In the genomic region with DNA sequence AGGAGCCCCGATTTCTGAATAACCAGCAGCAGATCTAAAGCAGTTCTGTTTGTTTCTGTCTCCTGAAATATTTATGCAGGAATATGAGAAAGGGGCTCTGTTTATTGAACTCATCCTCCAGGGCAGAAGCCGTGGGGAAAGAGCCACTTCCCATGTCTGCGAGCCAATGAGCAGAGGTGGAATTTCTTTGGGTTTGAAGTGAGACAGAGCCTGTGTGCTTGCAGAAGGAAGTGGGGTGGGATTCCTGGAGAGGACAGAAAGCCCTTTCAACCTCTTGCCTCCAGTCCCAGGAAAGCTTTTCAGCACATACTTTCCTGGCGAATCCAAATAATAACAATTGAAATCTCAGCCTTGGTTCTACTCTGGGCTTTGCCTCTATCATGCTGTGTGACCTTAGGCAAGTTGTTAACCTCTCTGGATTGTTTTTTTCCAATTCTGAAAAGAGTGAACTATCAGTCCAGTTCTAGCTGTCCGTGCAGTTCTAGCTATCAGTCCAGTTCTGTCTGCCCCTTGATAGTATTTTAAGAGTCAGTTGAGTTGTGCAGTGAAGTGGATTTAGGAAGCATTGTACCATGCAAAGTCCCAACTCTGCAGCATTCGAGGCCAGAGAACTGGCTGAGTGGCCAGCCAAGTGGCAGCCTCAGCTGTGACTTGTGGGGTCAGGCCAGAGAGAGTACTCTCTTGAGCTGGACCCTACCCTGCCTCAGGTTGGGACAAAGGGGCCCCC, we compare ENCODE assay signal across 30 cellular contexts. TPM values are rescaled to one million over a fixed set of nuclear protein-coding genes. Genes with fewer than 3 reads are reported as not detected.
A peak's percentile ranks its signal among the peaks of the same experiment; 100 is the strongest.
DNase-seq lines count a peak whose midpoint lies in the region; ATAC-seq and TF ChIP-seq lines count a peak whose summit lies in the region.
"Had no signal": no experiment of that assay in that cellular context is flagged by ENCODE, and none has a peak within 500 bp of the region (broad histone marks: within the 10 kb centered on the region; RNA-seq: fewer than 3 reads in every experiment).

No MANE protein-coding gene starts in this region.

- H3K4me3 ChIP-seq in HEK293 (ENCODE audit: low read depth, low read length): no peak overlapping the region
- H3K4me3 ChIP-seq: ovary, PC-9, tibial artery, vagina had no signal

- H3K4me1 ChIP-seq in HEK293 (ENCODE audit: control insufficient read depth, insufficient read depth, low read length): peaks cover 2% of the 10 kb centered on the region; the same call in 1 of the 2 replicates

- CTCF ChIA-PET in HEK293 (lab: Yijun Ruan, JAX): interaction anchor here (0.6 to 1.4 kb wide), 2 partner anchors 35 to 689 kb away, joined by 3 to 6 read pairs; no protein-coding TSS in a partner anchor

- no peaks in the 10 kb centered on the region for H3K36me3 ChIP-seq in HEK293 (ENCODE audit: control insufficient read depth in 2 of 2, insufficient read depth in 1 of 2, low read length in 2 of 2)
- H3K36me3 ChIP-seq: ovary, tibial artery, vagina had no signal

- DNase-seq in brain pericyte (ENCODE audit: low read depth, low spot score) (peak; percentile 71), foreskin melanocyte (peak; percentile 74), posterior vena cava (ENCODE audit: low spot score) (peak; percentile 29), COLO668 (lab: John Stamatoyannopoulos, UW; ENCODE audit: unreplicated experiment) (no peak)
- DNase-seq: ACHN; activated CD4-positive, alpha-beta T cell treated with anti-CD3 and anti-CD28 coated beads, Interleukin-2, amount 50 U/mL, for 48 hours; activated CD4-positive, CD25-positive, alpha-beta regulatory T cell treated with anti-CD3 and anti-CD28 coated beads, Interleukin-2, amount 50 U/mL, for 72 hours; activated T-cell treated with anti-CD3 and anti-CD28 coated beads, Interleukin-2, amount 50 U/mL, for 72 hours; CD8-positive, alpha-beta memory T cell; DMS153; effector CD4-positive, alpha-beta T cell; NCI-H1436 treated with DMSO at 0.1 percent for 48 hours; NCI-H2081 treated with DMSO at 0.1 percent for 48 hours; NCI-H2227 treated with DMSO at 0.1 percent for 48 hours; ovary; PC-9; small intestine; stimulated activated CD4-positive, alpha-beta T cell treated with anti-CD3 and anti-CD28 coated beads, Interleukin-2, amount 100 ng/mL, for 24 hours; stimulated activated CD8-positive, alpha-beta memory T cell treated with anti-CD3 and anti-CD28 coated beads, Interleukin-4, amount 100 ng/mL, for 48 hours; T-helper 2 cell; tibial artery had no signal

- H3K27ac ChIP-seq in HEK293 (ENCODE audit: extremely low read depth, low read depth, low read length): no peak overlapping the region
- H3K27ac ChIP-seq: epithelial cell of prostate, ovary, PC-9, tibial artery, vagina had no signal

- H3K9me3 ChIP-seq in HEK293 (ENCODE audit: control insufficient read depth, insufficient read depth, low read depth, low read length): no peaks in the 10 kb centered on the region
- H3K9me3 ChIP-seq: ovary, tibial artery, vagina had no signal

- POLR2A ChIA-PET in HEK293 (lab: Yijun Ruan, JAX): no interaction called here

- intact Hi-C loops in posterior vena cava (cut with DNase I): no loop called here

- no peak for TF ChIP-seq CTCF in HEK293 (tag by site-specific recombination; IDR thresholded peaks at IDR 0.05)

- TF ChIP-seq POLR2A in GM18505 (IDR thresholded peaks at IDR 0.05; ENCODE audit: borderline replicate concordance, extremely low read depth, insufficient read depth, insufficient read length): no peak

- ATAC-seq in GM18505 (IDR thresholded peaks at IDR 0.05; ENCODE audit: unreplicated experiment) (no peak), GM19452 (IDR thresholded peaks at IDR 0.05; ENCODE audit: unreplicated experiment) (no peak), HG03439 (IDR thresholded peaks at IDR 0.05; ENCODE audit: unreplicated experiment) (no peak)
- ATAC-seq: activated T-cell treated with anti-CD3 and anti-CD28 coated beads, Interleukin-2, amount 50 U/mL, for 72 hours; HCT116; naive thymus-derived CD8-positive, alpha-beta T cell; Right ventricle myocardium inferior had no signal

TF ChIP-seq in HEK293, 187 proteins besides CTCF, POLR2A, EP300 and RAD21:
- TF ChIP-seq ZNF768 (tag by site-specific recombination; IDR thresholded peaks at IDR 0.05) (peak; percentile 97), ZBTB21 (tag by site-specific recombination; IDR thresholded peaks at IDR 0.05) (no peak), WT1 (tag by site-specific recombination; IDR thresholded peaks at IDR 0.05) (no peak), ZNF600 (tag by site-specific recombination; IDR thresholded peaks at IDR 0.05) (no peak), ZNF211 (tag by site-specific recombination; IDR thresholded peaks at IDR 0.05; ENCODE audit: low read depth) (no peak), ZIC2 (tag by site-specific recombination; IDR thresholded peaks at IDR 0.05) (no peak), ZNF837 (tag by site-specific recombination; IDR thresholded peaks at IDR 0.05) (no peak), ZNF112 (tag by site-specific recombination; IDR thresholded peaks at IDR 0.05) (no peak)
- TF ChIP-seq, protein P1, sequence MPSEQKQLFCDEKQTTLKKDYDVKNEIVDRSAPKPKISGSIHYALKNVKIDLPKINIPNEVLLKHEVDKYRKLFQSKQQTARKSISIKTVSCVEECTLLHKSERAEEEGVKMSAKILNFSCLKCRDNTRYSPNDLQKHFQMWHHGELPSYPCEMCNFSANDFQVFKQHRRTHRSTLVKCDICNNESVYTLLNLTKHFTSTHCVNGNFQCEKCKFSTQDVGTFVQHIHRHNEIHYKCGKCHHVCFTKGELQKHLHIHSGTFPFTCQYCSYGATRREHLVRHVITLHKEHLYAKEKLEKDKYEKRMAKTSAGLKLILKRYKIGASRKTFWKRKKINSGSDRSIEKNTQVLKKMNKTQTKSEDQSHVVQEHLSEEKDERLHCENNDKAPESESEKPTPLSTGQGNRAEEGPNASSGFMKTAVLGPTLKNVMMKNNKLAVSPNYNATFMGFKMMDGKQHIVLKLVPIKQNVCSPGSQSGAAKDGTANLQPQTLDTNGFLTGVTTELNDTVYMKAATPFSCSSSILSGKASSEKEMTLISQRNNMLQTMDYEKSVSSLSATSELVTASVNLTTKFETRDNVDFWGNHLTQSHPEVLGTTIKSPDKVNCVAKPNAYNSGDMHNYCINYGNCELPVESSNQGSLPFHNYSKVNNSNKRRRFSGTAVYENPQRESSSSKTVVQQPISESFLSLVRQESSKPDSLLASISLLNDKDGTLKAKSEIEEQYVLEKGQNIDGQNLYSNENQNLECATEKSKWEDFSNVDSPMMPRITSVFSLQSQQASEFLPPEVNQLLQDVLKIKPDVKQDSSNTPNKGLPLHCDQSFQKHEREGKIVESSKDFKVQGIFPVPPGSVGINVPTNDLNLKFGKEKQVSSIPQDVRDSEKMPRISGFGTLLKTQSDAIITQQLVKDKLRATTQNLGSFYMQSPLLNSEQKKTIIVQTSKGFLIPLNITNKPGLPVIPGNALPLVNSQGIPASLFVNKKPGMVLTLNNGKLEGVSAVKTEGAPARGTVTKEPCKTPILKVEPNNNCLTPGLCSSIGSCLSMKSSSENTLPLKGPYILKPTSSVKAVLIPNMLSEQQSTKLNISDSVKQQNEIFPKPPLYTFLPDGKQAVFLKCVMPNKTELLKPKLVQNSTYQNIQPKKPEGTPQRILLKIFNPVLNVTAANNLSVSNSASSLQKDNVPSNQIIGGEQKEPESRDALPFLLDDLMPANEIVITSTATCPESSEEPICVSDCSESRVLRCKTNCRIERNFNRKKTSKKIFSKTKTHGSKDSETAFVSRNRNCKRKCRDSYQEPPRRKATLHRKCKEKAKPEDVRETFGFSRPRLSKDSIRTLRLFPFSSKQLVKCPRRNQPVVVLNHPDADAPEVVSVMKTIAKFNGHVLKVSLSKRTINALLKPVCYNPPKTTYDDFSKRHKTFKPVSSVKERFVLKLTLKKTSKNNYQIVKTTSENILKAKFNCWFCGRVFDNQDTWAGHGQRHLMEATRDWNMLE (tag by site-specific recombination; conservative IDR thresholded peaks at IDR 0.05; ENCODE audit: low read depth): no peak

RNA-seq across cellular contexts. Expression of a gene that starts 15.9 kb away (rescaled TPM):
- 10 to 100 TPM in 1 of 2 donors, 1 to 10 TPM in 1; 7.2 to 11.7 TPM for total RNA-seq in posterior vena cava
- total RNA-seq: CD8-positive, alpha-beta memory T cell had no signal
